19 cellular contexts compared by ENCODE assay signal in genomic region chr14:68730367-68730766, GRCh38.
DNase-seq lines count a peak whose midpoint lies in the region; ATAC-seq and TF ChIP-seq lines count a peak whose summit lies in the region.
"Had no signal": no experiment of that assay in that cellular context is flagged by ENCODE, and none has a peak within 500 bp of the region (broad histone marks: within the 10 kb centered on the region; RNA-seq: fewer than 3 reads in every experiment).

No MANE protein-coding gene starts in this region.

- H3K4me3 ChIP-seq in endodermal cell (ENCODE audit: low read length) (no peak overlapping the region), mesodermal cell (ENCODE audit: extremely low read depth, insufficient read depth, low read length, poor library complexity, severe bottlenecking) (no peak overlapping the region), prostate gland (no peak overlapping the region)
- H3K4me3 ChIP-seq: adrenal gland, sigmoid colon, thoracic aorta had no signal

- peak overlapping the region; percentile 63 for H3K27ac Mint-ChIP-seq in activated B cell treated with CpG ODN at 0.5 μM for 24 hours
- H3K27ac Mint-ChIP-seq in endodermal cell: no peak overlapping the region
- H3K27ac Mint-ChIP-seq in stimulated activated memory B cell treated with anti-CD40 and anti-IgM and Interleukin-4, amounts not matched to agents 10 μg/mL and 1 μg/mL and 100 μg/mL, for 72 hours: peak overlapping the region; percentile 80

- H3K4me1 Mint-ChIP-seq in activated B cell treated with CpG ODN at 0.5 μM for 24 hours: peaks cover 86% of the 10 kb centered on the region
- peaks cover 31% of the 10 kb centered on the region for H3K4me1 Mint-ChIP-seq in endodermal cell
- H3K4me1 Mint-ChIP-seq in stimulated activated memory B cell treated with anti-CD40 and anti-IgM and Interleukin-4, amounts not matched to agents 10 μg/mL and 1 μg/mL and 100 μg/mL, for 72 hours: peaks cover 87% of the 10 kb centered on the region

- POLR2A ChIA-PET in activated B cell treated with CpG ODN at 0.5 μM for 24 hours (lab: Charles Lee): interaction anchor here (0.9 to 2.4 kb wide), 5 partner anchors 8 to 55 kb away, joined by 3 to 10 read pairs (median 3); no protein-coding TSS in a partner anchor

- DNase-seq in activated B cell treated with CpG ODN at 0.5 μM for 24 hours: no peak
- no peak for DNase-seq in endodermal cell
- DNase-seq in G401 (ENCODE audit: low spot score): no peak
- no peak for DNase-seq in prostate gland (ENCODE audit: low spot score)
- no peak for DNase-seq in UCSD-AML1 (lab: John Stamatoyannopoulos, UW; ENCODE audit: unreplicated experiment)
- DNase-seq: adrenal gland; foreskin fibroblast; GDM1; naive thymus-derived CD8-positive, alpha-beta T cell; NCI-H1694; NCI-H446; sigmoid colon; stimulated activated CD4-positive, alpha-beta T cell treated with anti-CD3 and anti-CD28 coated beads, Interleukin-2, amount 100 ng/mL, for 24 hours; SW 1271 had no signal

- H3K4me1 ChIP-seq in endodermal cell (ENCODE audit: control insufficient read depth, insufficient read depth, low read length) (peaks cover 10% of the 10 kb centered on the region), mesodermal cell (ENCODE audit: control insufficient read depth, insufficient read depth, low read length, poor library complexity, severe bottlenecking) (peaks cover 26% of the 10 kb centered on the region), prostate gland (replicated peaks) (no peaks in the 10 kb centered on the region)
- H3K4me1 ChIP-seq: adrenal gland had no signal

- no peak overlapping the region for H3K4me3 Mint-ChIP-seq in activated B cell treated with CpG ODN at 0.5 μM for 24 hours
- no peak overlapping the region for H3K4me3 Mint-ChIP-seq in endodermal cell
- no peak overlapping the region for H3K4me3 Mint-ChIP-seq in stimulated activated memory B cell treated with anti-CD40 and anti-IgM and Interleukin-4, amounts not matched to agents 10 μg/mL and 1 μg/mL and 100 μg/mL, for 72 hours
- H3K4me3 Mint-ChIP-seq: central memory CD8-positive, alpha-beta T cell; naive thymus-derived CD8-positive, alpha-beta T cell had no signal

- WGBS in endodermal cell (ENCODE audit: insufficient coverage in 1 of 2, insufficient read length in 1 of 2), 2 experiments: 75 to 100% methylated on average over 2 of the region's 2 CpGs
- 93 to 100% methylated on average over 2 of the region's 2 CpGs for WGBS in mesodermal cell (ENCODE audit: insufficient coverage in 2 of 2), 2 experiments
- WGBS in prostate gland: 77% methylated on average over 2 of the region's 2 CpGs

- intact Hi-C loops in activated B cell treated with CpG ODN at 0.5 μM for 24 hours (cut with micrococcal nuclease): no loop called here
- intact Hi-C loops in prostate gland (cut with DNase I): no loop called here

- no peak overlapping the region for H3K9ac ChIP-seq in endodermal cell (ENCODE audit: extremely low read depth, low read length, poor library complexity, severe bottlenecking)

- TF ChIP-seq CTCF in activated B cell treated with CpG ODN at 0.5 μM for 24 hours (IDR thresholded peaks at IDR 0.05): no peak
- TF ChIP-seq CTCF in endodermal cell (conservative IDR thresholded peaks at IDR 0.05): no peak
- TF ChIP-seq CTCF in prostate gland (IDR thresholded peaks at IDR 0.05): no peak

- H3K27me3 ChIP-seq in endodermal cell (ENCODE audit: control insufficient read depth, insufficient read depth, low read length, poor library complexity, severe bottlenecking) (no peaks in the 10 kb centered on the region), prostate gland (replicated peaks; ENCODE audit: insufficient read depth) (no peaks in the 10 kb centered on the region)
- H3K27me3 ChIP-seq: adrenal gland, sigmoid colon had no signal

- H3K27me3 Mint-ChIP-seq in activated B cell treated with CpG ODN at 0.5 μM for 24 hours: no peaks in the 10 kb centered on the region
- H3K27me3 Mint-ChIP-seq in endodermal cell (ENCODE audit: insufficient read depth): peaks cover 7% of the 10 kb centered on the region
- no peaks in the 10 kb centered on the region for H3K27me3 Mint-ChIP-seq in stimulated activated memory B cell treated with anti-CD40 and anti-IgM and Interleukin-4, amounts not matched to agents 10 μg/mL and 1 μg/mL and 100 μg/mL, for 72 hours
- H3K27me3 Mint-ChIP-seq: central memory CD8-positive, alpha-beta T cell; naive thymus-derived CD8-positive, alpha-beta T cell had no signal

- H3K27ac ChIP-seq in endodermal cell (ENCODE audit: low read depth, low read length): peak overlapping the region; percentile 95
- H3K27ac ChIP-seq in mesodermal cell (ENCODE audit: low read depth, low read length, severe bottlenecking): peak overlapping the region; percentile 72
- H3K27ac ChIP-seq in prostate gland: no peak overlapping the region
- H3K27ac ChIP-seq: adrenal gland, thoracic aorta had no signal

- H3K9me3 Mint-ChIP-seq in activated B cell treated with CpG ODN at 0.5 μM for 24 hours (no peaks in the 10 kb centered on the region), endodermal cell (no peaks in the 10 kb centered on the region)
- peaks cover 3% of the 10 kb centered on the region for H3K9me3 Mint-ChIP-seq in stimulated activated memory B cell treated with anti-CD40 and anti-IgM and Interleukin-4, amounts not matched to agents 10 μg/mL and 1 μg/mL and 100 μg/mL, for 72 hours
- H3K9me3 Mint-ChIP-seq: central memory CD8-positive, alpha-beta T cell; naive thymus-derived CD8-positive, alpha-beta T cell had no signal

- no peak for TF ChIP-seq POLR2A in prostate gland (IDR thresholded peaks at IDR 0.05)

- CTCF ChIA-PET in activated B cell treated with CpG ODN at 0.5 μM for 24 hours (lab: Charles Lee): interaction anchor here (1.3 kb wide), 1 partner anchor 11 kb away, joined by 6 read pairs; no protein-coding TSS in a partner anchor

- ATAC-seq in activated B cell treated with CpG ODN at 0.5 μM for 24 hours (ENCODE audit: low read depth) (no peak), GM19452 (IDR thresholded peaks at IDR 0.05; ENCODE audit: unreplicated experiment) (no peak)
- ATAC-seq in stimulated activated memory B cell treated with anti-CD40 and anti-IgM and Interleukin-4, amounts not matched to agents 10 μg/mL and 1 μg/mL and 100 μg/mL, for 72 hours: no peak
- ATAC-seq: naive thymus-derived CD8-positive, alpha-beta T cell had no signal

- H3K36me3 ChIP-seq in endodermal cell (ENCODE audit: control insufficient read depth, insufficient read depth, low read length): no peaks in the 10 kb centered on the region
- H3K36me3 ChIP-seq in mesodermal cell (ENCODE audit: control insufficient read depth, insufficient read depth, low read length): no peaks in the 10 kb centered on the region
- no peaks in the 10 kb centered on the region for H3K36me3 ChIP-seq in prostate gland
- H3K36me3 ChIP-seq: adrenal gland, sigmoid colon, thoracic aorta had no signal

- H3K9me3 ChIP-seq in endodermal cell (ENCODE audit: control insufficient read depth, low read length) (no peaks in the 10 kb centered on the region), mesodermal cell (ENCODE audit: control insufficient read depth, low read length) (no peaks in the 10 kb centered on the region), prostate gland (no peaks in the 10 kb centered on the region)
- H3K9me3 ChIP-seq: adrenal gland, sigmoid colon, thoracic aorta had no signal

- H3K36me3 Mint-ChIP-seq in activated B cell treated with CpG ODN at 0.5 μM for 24 hours (ENCODE audit: low read depth) (no peaks in the 10 kb centered on the region), endodermal cell (ENCODE audit: low read depth) (no peaks in the 10 kb centered on the region)
- H3K36me3 Mint-ChIP-seq in stimulated activated memory B cell treated with anti-CD40 and anti-IgM and Interleukin-4, amounts not matched to agents 10 μg/mL and 1 μg/mL and 100 μg/mL, for 72 hours: no peaks in the 10 kb centered on the region
- H3K36me3 Mint-ChIP-seq: naive thymus-derived CD8-positive, alpha-beta T cell had no signal

- in situ Hi-C loops in G401 (cut with HindIII; ENCODE audit: low sequenced_read_pairs): no loop called here

Comparison
In these comparisons a context has a peak if more than half of its experiments do, and no peak if none do; other contexts are left out.
1. H3K27ac ChIP-seq: peak in endodermal cell (single experiment) and mesodermal cell (single experiment); none in prostate gland (0 of 2).